In genomic region chr10:132885451-132886210, GRCh38 we compare ENCODE assay signal across 1 cellular context.
TF ChIP-seq lines count a peak whose summit lies in the region.

No MANE protein-coding gene starts in this region.

TF ChIP-seq in H1, 55 proteins besides CTCF, POLR2A, EP300 and RAD21:
- TF ChIP-seq CBX5 (IDR thresholded peaks at IDR 0.05; ENCODE audit: low read depth, low read length) (no peak), SP1 (IDR thresholded peaks at IDR 0.05; ENCODE audit: low read depth, low read length) (no peak), TBP (IDR thresholded peaks at IDR 0.05; ENCODE audit: low read depth, low read length) (no peak), ATF2 (IDR thresholded peaks at IDR 0.05; ENCODE audit: low read length) (no peak), ZNF274 (IDR thresholded peaks at IDR 0.05; ENCODE audit: borderline replicate concordance, extremely low read depth, low read length) (no peak), NRF1 (IDR thresholded peaks at IDR 0.05; ENCODE audit: low read depth, low read length) (no peak), POU5F1 (IDR thresholded peaks at IDR 0.05; ENCODE audit: low read depth, low read length) (no peak), EZH2 (IDR thresholded peaks at IDR 0.05; ENCODE audit: low read depth, low read length, severe bottlenecking) (no peak), TEAD4 (IDR thresholded peaks at IDR 0.05; ENCODE audit: low read depth, low read length) (no peak)
